11 cellular contexts compared by ENCODE assay signal in the genomic region with DNA sequence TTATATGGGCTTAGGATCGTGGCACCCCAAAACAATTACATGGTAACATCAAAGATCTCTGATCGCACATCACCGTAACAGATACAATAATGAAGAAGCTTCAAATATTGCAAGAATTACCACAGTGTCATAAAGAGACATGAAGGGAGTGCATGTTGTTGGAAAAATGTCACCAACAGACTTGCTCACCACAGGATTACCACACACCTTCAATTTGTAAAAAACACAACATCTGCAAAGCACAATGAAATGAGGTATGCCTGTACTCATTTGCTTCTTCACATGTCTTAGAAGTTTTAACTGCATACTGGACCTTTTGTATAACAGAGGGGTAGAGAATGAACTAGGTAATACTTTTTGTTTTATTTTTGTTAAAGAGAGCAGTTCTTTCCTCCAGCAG.
"Had no signal": no experiment of that assay in that cellular context is flagged by ENCODE, and none has a peak within 500 bp of the region (broad histone marks: within the 10 kb centered on the region; RNA-seq: fewer than 3 reads in every experiment).

No MANE protein-coding gene starts in this region.

- H3K9me3 ChIP-seq: vagina had no signal

- H3K4me1 ChIP-seq: tibial nerve had no signal

- ATAC-seq: right cardiac atrium had no signal

- H3K27ac ChIP-seq: esophagus muscularis mucosa, hepatocyte, parathyroid adenoma, tibial nerve, vagina had no signal

- H3K27me3 ChIP-seq: esophagus muscularis mucosa, hepatocyte, tibial nerve, vagina had no signal

- DNase-seq: activated CD4-positive, alpha-beta memory T cell treated with anti-CD3 and anti-CD28 coated beads for 36 hours; activated CD4-positive, CD25-positive, alpha-beta regulatory T cell treated with anti-CD3 and anti-CD28 coated beads, Interleukin-2, amount 50 U/mL, for 72 hours; activated naive CD8-positive, alpha-beta T cell treated with anti-CD3 and anti-CD28 coated beads, Interleukin-2, amount 10 ng/mL, durations not matched to agents 7 days and 5 days; aorta; right cardiac atrium; small intestine had no signal

- H3K4me3 ChIP-seq: esophagus muscularis mucosa, hepatocyte, tibial nerve, vagina had no signal

- H3K36me3 ChIP-seq: esophagus muscularis mucosa, vagina had no signal
